20 cellular contexts compared by ENCODE assay signal in genomic region chr6:35352735-35353134, GRCh38.
"Had no signal": no experiment of that assay in that cellular context is flagged by ENCODE, and none has a peak within 500 bp of the region (broad histone marks: within the 10 kb centered on the region; RNA-seq: fewer than 3 reads in every experiment).

No MANE protein-coding gene starts in this region.

- H3K27ac Mint-ChIP-seq: activated naive CD4-positive, alpha-beta T cell treated with anti-CD3 and anti-CD28 coated beads for 36 hours; mesothelial cell of epicardium; nephron progenitor cell; stimulated activated naive B cell treated with anti-CD40 and anti-IgM and Interleukin-4, amounts not matched to agents 10 μg/mL and 1 μg/mL and 100 μg/mL, for 72 hours; WTC11 had no signal

- H3K27me3 ChIP-seq: adrenal gland, breast epithelium, gastrocnemius medialis, left lung, sigmoid colon, upper lobe of right lung had no signal

- H3K4me3 ChIP-seq: adrenal gland, breast epithelium, coronary artery, gastrocnemius medialis, left lung, sigmoid colon, upper lobe of right lung had no signal

- H3K9me3 Mint-ChIP-seq: activated naive CD4-positive, alpha-beta T cell treated with anti-CD3 and anti-CD28 coated beads for 36 hours; mesothelial cell of epicardium; nephron progenitor cell; stimulated activated naive B cell treated with anti-CD40 and anti-IgM and Interleukin-4, amounts not matched to agents 10 μg/mL and 1 μg/mL and 100 μg/mL, for 72 hours had no signal

- H3K4me3 Mint-ChIP-seq: activated naive CD4-positive, alpha-beta T cell treated with anti-CD3 and anti-CD28 coated beads for 36 hours; mesothelial cell of epicardium; nephron progenitor cell; stimulated activated naive B cell treated with anti-CD40 and anti-IgM and Interleukin-4, amounts not matched to agents 10 μg/mL and 1 μg/mL and 100 μg/mL, for 72 hours; WTC11 had no signal

- H3K27me3 Mint-ChIP-seq: stimulated activated naive B cell treated with anti-CD40 and anti-IgM and Interleukin-4, amounts not matched to agents 10 μg/mL and 1 μg/mL and 100 μg/mL, for 72 hours had no signal

- H3K4me1 Mint-ChIP-seq: mesothelial cell of epicardium, WTC11 had no signal

- H3K9me3 ChIP-seq: adrenal gland, breast epithelium, gastrocnemius medialis, left lung, sigmoid colon, upper lobe of right lung had no signal

- H3K4me1 ChIP-seq: breast epithelium, left lung, upper lobe of right lung had no signal

- DNase-seq: activated CD4-positive, alpha-beta T cell treated with anti-CD3 and anti-CD28 coated beads for 48 hours; activated CD8-positive, alpha-beta memory T cell treated with anti-CD3 and anti-CD28 coated beads for 24 hours; activated CD8-positive, alpha-beta memory T cell treated with anti-CD3 and anti-CD28 coated beads, Interleukin-2, amount 50 U/mL, for 48 hours; activated naive CD4-positive, alpha-beta T cell treated with anti-CD3 and anti-CD28 coated beads for 36 hours; gastrocnemius medialis; head of caudate nucleus; kidney; left lung; nephron progenitor cell; nucleus accumbens; sigmoid colon; stimulated activated CD4-positive, alpha-beta T cell treated with anti-CD3 and anti-CD28 coated beads, Interleukin-4, amount 100 ng/mL, for 24 hours; stimulated activated naive B cell treated with anti-CD40 and anti-IgM and Interleukin-4, amounts not matched to agents 10 μg/mL and 1 μg/mL and 100 μg/mL, for 72 hours; upper lobe of right lung had no signal

- H3K27ac ChIP-seq: adrenal gland, breast epithelium, coronary artery, gastrocnemius medialis, left lung, sigmoid colon, upper lobe of right lung had no signal

- FAIRE-seq: astrocyte, kidney had no signal
